ENCODE assay signal across 39 cellular contexts in genomic region chr13:89486721-89487120, GRCh38.
"Had no signal": no experiment of that assay in that cellular context is flagged by ENCODE, and none has a peak within 500 bp of the region (broad histone marks: within the 10 kb centered on the region; RNA-seq: fewer than 3 reads in every experiment).

No MANE protein-coding gene starts in this region.

- H3K27ac Mint-ChIP-seq: activated B cell treated with CpG ODN at 0.5 μM for 24 hours; activated CD4-positive, alpha-beta memory T cell treated with anti-CD3 and anti-CD28 coated beads for 36 hours; activated CD4-positive, alpha-beta T cell treated with anti-CD3 and anti-CD28 coated beads, Interleukin-2, amount 10 ng/mL, durations not matched to agents 24 days and 14 days; activated CD8-positive, alpha-beta T cell treated with anti-CD3 and anti-CD28 coated beads for 36 hours; activated naive CD4-positive, alpha-beta T cell treated with anti-CD3 and anti-CD28 coated beads for 36 hours; activated naive CD4-positive, alpha-beta T cell treated with anti-CD3 and anti-CD28 coated beads, Interleukin-2, amount 50 U/mL, for 72 hours; activated naive CD8-positive, alpha-beta T cell treated with anti-CD3 and anti-CD28 coated beads for 36 hours; activated T-cell treated with anti-CD3 and anti-CD28 coated beads, Interleukin-2, amount 50 U/mL, for 72 hours; activated T-helper 1 cell treated with anti-CD3 and anti-CD28 coated beads, Interleukin-12 subunit alpha, Interleukin-12 subunit beta, Interleukin-2, Interleukin-4 antibody, amounts not matched to agents 30 ng/mL and 10 ng/mL and 1 ng/mL, durations not matched to agents 14 hours and 24 hours and 36 hours; activated T-helper 17 cell treated with anti-CD3 and anti-CD28 coated beads, Interleukin-2, amount 50 U/mL, for 72 hours; brain; T-helper 1 cell treated with Interleukin-12 subunit alpha and Interleukin-12 subunit beta and Interleukin-4 antibody, amounts not matched to agents 30 μg/mL and 1 μg/mL, for 36 hours; T-helper 2 cell treated with Interferon-gamma antibody and Interleukin-4, amounts not matched to agents 5 μg/mL and 100 μg/mL, for 36 hours had no signal

- H3K27me3 ChIP-seq: adrenal gland, ascending aorta, cardiac muscle cell had no signal

- H3K9me3 Mint-ChIP-seq: activated CD4-positive, alpha-beta T cell treated with anti-CD3 and anti-CD28 coated beads, Interleukin-2, amount 10 ng/mL, durations not matched to agents 24 days and 14 days had no signal

- H3K36me3 ChIP-seq: adrenal gland, ascending aorta, cardiac muscle cell had no signal

- H3K4me3 Mint-ChIP-seq: activated B cell treated with CpG ODN at 0.5 μM for 24 hours; activated CD4-positive, alpha-beta memory T cell treated with anti-CD3 and anti-CD28 coated beads for 36 hours; activated CD4-positive, alpha-beta T cell treated with anti-CD3 and anti-CD28 coated beads, Interleukin-2, amount 10 ng/mL, durations not matched to agents 24 days and 14 days; activated CD8-positive, alpha-beta T cell treated with anti-CD3 and anti-CD28 coated beads for 36 hours; activated naive CD4-positive, alpha-beta T cell treated with anti-CD3 and anti-CD28 coated beads for 36 hours; activated naive CD8-positive, alpha-beta T cell treated with anti-CD3 and anti-CD28 coated beads for 36 hours; activated T-cell treated with anti-CD3 and anti-CD28 coated beads, Interleukin-2, amount 50 U/mL, for 4 hours; activated T-cell treated with anti-CD3 and anti-CD28 coated beads, Interleukin-2, amount 50 U/mL, for 72 hours; activated T-helper 1 cell treated with anti-CD3 and anti-CD28 coated beads, Interleukin-12 subunit alpha, Interleukin-12 subunit beta, Interleukin-2, Interleukin-4 antibody, amounts not matched to agents 30 ng/mL and 10 ng/mL and 1 ng/mL, durations not matched to agents 14 hours and 24 hours and 36 hours; activated T-helper 17 cell treated with anti-CD3 and anti-CD28 coated beads, Interleukin-2, amount 50 U/mL, for 72 hours; brain; central memory CD8-positive, alpha-beta T cell; T-helper 1 cell treated with Interleukin-12 subunit alpha and Interleukin-12 subunit beta and Interleukin-4 antibody, amounts not matched to agents 30 μg/mL and 1 μg/mL, for 36 hours; T-helper 2 cell treated with Interferon-gamma antibody and Interleukin-4, amounts not matched to agents 5 μg/mL and 100 μg/mL, for 36 hours had no signal

- H3K9me3 ChIP-seq: adrenal gland, ascending aorta had no signal

- H3K4me1 Mint-ChIP-seq: activated B cell treated with CpG ODN at 0.5 μM for 24 hours; activated CD4-positive, alpha-beta T cell treated with anti-CD3 and anti-CD28 coated beads, Interleukin-2, amount 10 ng/mL, durations not matched to agents 24 days and 14 days; activated naive CD8-positive, alpha-beta T cell treated with anti-CD3 and anti-CD28 coated beads for 36 hours; activated T-helper 17 cell treated with anti-CD3 and anti-CD28 coated beads, Interleukin-2, amount 50 U/mL, for 72 hours; brain; central memory CD8-positive, alpha-beta T cell had no signal

- H3K27ac ChIP-seq: adrenal gland, ascending aorta, cardiac muscle cell, VCaP had no signal

- FAIRE-seq: bronchial epithelial cell, TTC549 had no signal

- H3K4me1 ChIP-seq: adrenal gland, ascending aorta had no signal

- DNase-seq: activated B cell treated with CpG ODN at 0.5 μM for 24 hours; activated CD4-positive, alpha-beta memory T cell treated with anti-CD3 and anti-CD28 coated beads for 36 hours; activated CD4-positive, alpha-beta T cell treated with anti-CD3 and anti-CD28 coated beads for 4 hours; activated CD4-positive, alpha-beta T cell treated with anti-CD3 and anti-CD28 coated beads, Interleukin-2, amount 10 ng/mL, durations not matched to agents 24 days and 14 days; activated CD4-positive, alpha-beta T cell treated with anti-CD3 and anti-CD28 coated beads, Interleukin-2, amount 50 U/mL, for 1 hour; activated CD4-positive, alpha-beta T cell treated with anti-CD3 and anti-CD28 coated beads, Interleukin-2, amount 50 U/mL, for 4 hours; activated CD4-positive, CD25-positive, alpha-beta regulatory T cell treated with anti-CD3 and anti-CD28 coated beads, Interleukin-2, amount 50 U/mL, for 72 hours; activated CD8-positive, alpha-beta memory T cell treated with anti-CD3 and anti-CD28 coated beads, Interleukin-2, amount 50 U/mL, for 4 hours; activated CD8-positive, alpha-beta T cell treated with anti-CD3 and anti-CD28 coated beads for 36 hours; activated effector memory CD4-positive, alpha-beta T cell treated with anti-CD3 and anti-CD28 coated beads, Interleukin-2, amount 50 U/mL, for 16 hours; activated gamma-delta T cell treated with Interleukin-2 at 50 U/mL for 16 hours; activated naive CD4-positive, alpha-beta T cell; activated naive CD4-positive, alpha-beta T cell treated with anti-CD3 and anti-CD28 coated beads for 36 hours; activated naive CD4-positive, alpha-beta T cell treated with anti-CD3 and anti-CD28 coated beads, Interleukin-2, amount 50 U/mL, for 16 hours; activated naive CD8-positive, alpha-beta T cell treated with anti-CD3 and anti-CD28 coated beads for 36 hours; activated T-cell treated with anti-CD3 and anti-CD28 coated beads for 4 hours; activated T-cell treated with anti-CD3 and anti-CD28 coated beads, Interleukin-2, amount 50 U/mL, for 1 hour; activated T-cell treated with anti-CD3 and anti-CD28 coated beads, Interleukin-2, amount 50 U/mL, for 4 hours; activated T-cell treated with anti-CD3 and anti-CD28 coated beads, Interleukin-2, amount 50 U/mL, for 72 hours; adrenal gland; amygdala; anterior cingulate cortex; caudate nucleus; cerebellar nuclear complex; T-helper 1 cell; T-helper 2 cell; T-helper 9 cell had no signal

- ATAC-seq: activated CD8-positive, alpha-beta T cell treated with anti-CD3 and anti-CD28 coated beads for 36 hours; activated naive CD4-positive, alpha-beta T cell treated with anti-CD3 and anti-CD28 coated beads, Interleukin-2, amount 50 U/mL, for 72 hours; activated T-cell treated with anti-CD3 and anti-CD28 coated beads, Interleukin-2, amount 50 U/mL, for 4 hours; activated T-cell treated with anti-CD3 and anti-CD28 coated beads, Interleukin-2, amount 50 U/mL, for 72 hours; activated T-helper 17 cell treated with anti-CD3 and anti-CD28 coated beads, Interleukin-2, amount 50 U/mL, for 72 hours had no signal

- H3K4me3 ChIP-seq: adrenal gland, ascending aorta, cardiac muscle cell had no signal

- H3K27me3 Mint-ChIP-seq: activated B cell treated with CpG ODN at 0.5 μM for 24 hours; activated CD4-positive, alpha-beta memory T cell treated with anti-CD3 and anti-CD28 coated beads for 36 hours; activated CD4-positive, alpha-beta T cell treated with anti-CD3 and anti-CD28 coated beads, Interleukin-2, amount 10 ng/mL, durations not matched to agents 24 days and 14 days; activated CD8-positive, alpha-beta T cell treated with anti-CD3 and anti-CD28 coated beads for 36 hours; activated naive CD8-positive, alpha-beta T cell treated with anti-CD3 and anti-CD28 coated beads for 36 hours; activated T-helper 17 cell treated with anti-CD3 and anti-CD28 coated beads, Interleukin-2, amount 50 U/mL, for 72 hours; brain; central memory CD8-positive, alpha-beta T cell had no signal

- H3K36me3 Mint-ChIP-seq: activated CD4-positive, alpha-beta memory T cell treated with anti-CD3 and anti-CD28 coated beads for 36 hours; activated naive CD4-positive, alpha-beta T cell treated with anti-CD3 and anti-CD28 coated beads, Interleukin-2, amount 50 U/mL, for 72 hours; activated naive CD8-positive, alpha-beta T cell treated with anti-CD3 and anti-CD28 coated beads for 36 hours; brain had no signal
